In genomic region chr11:2940166-2940929, GRCh38 we compare ENCODE assay signal across 9 cellular contexts. TPM values are rescaled to one million over a fixed set of nuclear protein-coding genes. Genes with fewer than 3 reads are reported as not detected.
DNase-seq lines count a peak whose midpoint lies in the region; ATAC-seq and TF ChIP-seq lines count a peak whose summit lies in the region.
"Had no signal": no experiment of that assay in that cellular context is flagged by ENCODE, and none has a peak within 500 bp of the region (broad histone marks: within the 10 kb centered on the region; RNA-seq: fewer than 3 reads in every experiment).

No MANE protein-coding gene starts in this region.

- peaks cover 34% of the 10 kb centered on the region for H3K36me3 Mint-ChIP-seq in activated CD4-positive, alpha-beta T cell treated with anti-CD3 and anti-CD28 coated beads, Interleukin-2, amount 10 ng/mL, durations not matched to agents 24 days and 14 days (ENCODE audit: low read depth)
- peaks cover 37% of the 10 kb centered on the region for H3K36me3 Mint-ChIP-seq in T-helper 2 cell treated with Interferon-gamma antibody and Interleukin-4, amounts not matched to agents 5 μg/mL and 100 μg/mL, for 36 hours (ENCODE audit: low read depth)
- H3K36me3 Mint-ChIP-seq in endothelial cell (ENCODE audit: low read depth, unreplicated experiment): peaks cover 19% of the 10 kb centered on the region

- H3K4me3 Mint-ChIP-seq in activated CD4-positive, alpha-beta T cell treated with anti-CD3 and anti-CD28 coated beads, Interleukin-2, amount 10 ng/mL, durations not matched to agents 24 days and 14 days: no peak overlapping the region
- H3K4me3 Mint-ChIP-seq in T-helper 2 cell treated with Interferon-gamma antibody and Interleukin-4, amounts not matched to agents 5 μg/mL and 100 μg/mL, for 36 hours: no peak overlapping the region
- no peak overlapping the region for H3K4me3 Mint-ChIP-seq in endothelial cell (ENCODE audit: unreplicated experiment)
- H3K4me3 Mint-ChIP-seq: T-helper 1 cell treated with Interleukin-12 subunit alpha and Interleukin-12 subunit beta and Interleukin-4 antibody, amounts not matched to agents 30 μg/mL and 1 μg/mL, for 36 hours had no signal

- H3K27me3 Mint-ChIP-seq in activated CD4-positive, alpha-beta T cell treated with anti-CD3 and anti-CD28 coated beads, Interleukin-2, amount 10 ng/mL, durations not matched to agents 24 days and 14 days: no peaks in the 10 kb centered on the region
- H3K27me3 Mint-ChIP-seq in T-helper 2 cell treated with Interferon-gamma antibody and Interleukin-4, amounts not matched to agents 5 μg/mL and 100 μg/mL, for 36 hours (ENCODE audit: low read depth): no peaks in the 10 kb centered on the region
- H3K27me3 Mint-ChIP-seq in endothelial cell (ENCODE audit: unreplicated experiment): peaks cover 11% of the 10 kb centered on the region

- H3K9me3 Mint-ChIP-seq in activated CD4-positive, alpha-beta T cell treated with anti-CD3 and anti-CD28 coated beads, Interleukin-2, amount 10 ng/mL, durations not matched to agents 24 days and 14 days: peaks cover 6% of the 10 kb centered on the region
- peaks cover 31% of the 10 kb centered on the region for H3K9me3 Mint-ChIP-seq in T-helper 2 cell treated with Interferon-gamma antibody and Interleukin-4, amounts not matched to agents 5 μg/mL and 100 μg/mL, for 36 hours
- peaks cover 14% of the 10 kb centered on the region for H3K9me3 Mint-ChIP-seq in endothelial cell (ENCODE audit: unreplicated experiment)

- peaks cover 6% of the 10 kb centered on the region for H3K4me1 Mint-ChIP-seq in activated CD4-positive, alpha-beta T cell treated with anti-CD3 and anti-CD28 coated beads, Interleukin-2, amount 10 ng/mL, durations not matched to agents 24 days and 14 days
- H3K4me1 Mint-ChIP-seq in T-helper 2 cell treated with Interferon-gamma antibody and Interleukin-4, amounts not matched to agents 5 μg/mL and 100 μg/mL, for 36 hours (ENCODE audit: low read depth): peaks cover 9% of the 10 kb centered on the region
- peaks cover 5% of the 10 kb centered on the region for H3K4me1 Mint-ChIP-seq in endothelial cell (ENCODE audit: unreplicated experiment)

- peak; percentile 79 for DNase-seq in activated CD4-positive, alpha-beta T cell treated with anti-CD3 and anti-CD28 coated beads, Interleukin-2, amount 10 ng/mL, durations not matched to agents 24 days and 14 days
- no peak for DNase-seq in activated CD4-positive, alpha-beta T cell treated with anti-CD3 and anti-CD28 coated beads for 1 hour
- DNase-seq in T-helper 2 cell treated with Interferon-gamma antibody and Interleukin-4, amounts not matched to agents 5 μg/mL and 100 μg/mL, for 36 hours (ENCODE audit: low spot score): peak; percentile 28
- DNase-seq in Right ventricle myocardium inferior (ENCODE audit: missing footprints) (peak; percentile 85), endothelial cell (ENCODE audit: low spot score) (no peak)
- peak; percentile 23 for DNase-seq in stimulated activated naive CD4-positive, alpha-beta T cell treated with Interleukin-2 at 50 U/mL for 16 hours (lab: John Stamatoyannopoulos, UW)

- peak overlapping the region; percentile 37 for H3K27ac Mint-ChIP-seq in activated CD4-positive, alpha-beta T cell treated with anti-CD3 and anti-CD28 coated beads, Interleukin-2, amount 10 ng/mL, durations not matched to agents 24 days and 14 days
- H3K27ac Mint-ChIP-seq in T-helper 2 cell treated with Interferon-gamma antibody and Interleukin-4, amounts not matched to agents 5 μg/mL and 100 μg/mL, for 36 hours: peak overlapping the region; percentile 45
- no peak overlapping the region for H3K27ac Mint-ChIP-seq in endothelial cell (ENCODE audit: unreplicated experiment)

- peak; percentile 56 for ATAC-seq in Right ventricle myocardium inferior
- ATAC-seq in HG02840 (IDR thresholded peaks at IDR 0.05; ENCODE audit: low FRiP score, unreplicated experiment): no peak
- ATAC-seq in GM18867 (IDR thresholded peaks at IDR 0.05; ENCODE audit: unreplicated experiment): no peak

- intact Hi-C loops in activated CD4-positive, alpha-beta T cell treated with anti-CD3 and anti-CD28 coated beads, Interleukin-2, amount 10 ng/mL, durations not matched to agents 24 days and 14 days (cut with micrococcal nuclease): no loop called here
- intact Hi-C loops in Right ventricle myocardium inferior (cut with DNase I): no loop called here

- no peak for TF ChIP-seq CTCF in endothelial cell (IDR thresholded peaks at IDR 0.05; ENCODE audit: unreplicated experiment)

RNA-seq across cellular contexts. Expression of gene PHLDA2, which starts 11.1 kb away (rescaled TPM):
- 25.5 and 26.7 TPM in 2 replicates for total RNA-seq in activated CD4-positive, alpha-beta T cell treated with anti-CD3 and anti-CD28 coated beads, Interleukin-2, amount 10 ng/mL, durations not matched to agents 24 days and 14 days
- total RNA-seq in Right ventricle myocardium inferior (0.65 TPM), endothelial cell (ENCODE audit: unreplicated experiment) (8.1 TPM)

RNA-seq across cellular contexts. Expression of gene NAP1L4, which starts 51.8 kb away (rescaled TPM):
- total RNA-seq in activated CD4-positive, alpha-beta T cell treated with anti-CD3 and anti-CD28 coated beads, Interleukin-2, amount 10 ng/mL, durations not matched to agents 24 days and 14 days: 263 and 272 TPM in 2 replicates
- total RNA-seq in Right ventricle myocardium inferior: 168 TPM
- 148 TPM for total RNA-seq in endothelial cell (ENCODE audit: unreplicated experiment)

RNA-seq across cellular contexts. Expression of gene CDKN1C, which starts 54.8 kb away (rescaled TPM):
- 1.8 and 2.0 TPM in 2 replicates for total RNA-seq in activated CD4-positive, alpha-beta T cell treated with anti-CD3 and anti-CD28 coated beads, Interleukin-2, amount 10 ng/mL, durations not matched to agents 24 days and 14 days
- total RNA-seq in Right ventricle myocardium inferior (40.0 TPM), endothelial cell (ENCODE audit: unreplicated experiment) (25.3 TPM)

Comparison
In these comparisons a context has a peak if more than half of its experiments do, and no peak if none do; other contexts are left out.
1. DNase-seq: peak in activated CD4-positive, alpha-beta T cell treated with anti-CD3 and anti-CD28 coated beads, Interleukin-2, amount 10 ng/mL, durations not matched to agents 24 days and 14 days (single experiment), T-helper 2 cell treated with Interferon-gamma antibody and Interleukin-4, amounts not matched to agents 5 μg/mL and 100 μg/mL, for 36 hours (single experiment), Right ventricle myocardium inferior (single experiment) and stimulated activated naive CD4-positive, alpha-beta T cell treated with Interleukin-2 at 50 U/mL for 16 hours (single experiment); none in activated CD4-positive, alpha-beta T cell treated with anti-CD3 and anti-CD28 coated beads for 1 hour (single experiment) and endothelial cell (single experiment).